ENCODE assay signal across 22 cellular contexts in the genomic region with DNA sequence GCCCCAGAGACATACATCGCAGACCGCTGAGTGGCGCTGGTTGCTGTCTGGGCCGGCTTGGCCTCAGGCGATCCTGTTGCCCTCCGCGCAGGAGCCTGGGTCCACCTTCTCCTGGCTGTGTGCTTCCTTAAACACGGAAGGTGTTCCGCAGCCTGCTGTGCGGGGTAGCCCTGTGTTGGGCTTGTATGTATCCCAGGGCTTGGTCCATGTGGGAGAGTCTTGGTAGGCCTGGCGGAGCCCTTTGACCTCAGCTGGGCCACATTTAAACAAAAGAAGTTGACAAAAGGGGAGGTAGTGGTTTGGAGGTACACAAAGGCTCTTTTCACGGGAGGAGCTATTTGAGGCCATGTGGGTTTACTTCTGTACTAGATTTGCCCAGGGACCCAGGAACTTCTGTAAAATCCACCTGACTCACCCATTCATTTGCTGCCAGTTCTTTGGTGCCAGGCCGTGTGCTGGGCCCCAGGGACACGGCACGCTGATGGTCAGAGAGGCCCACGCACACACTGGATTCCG. TPM values are rescaled to one million over a fixed set of nuclear protein-coding genes. Genes with fewer than 3 reads are reported as not detected.
DNase-seq lines count a peak whose midpoint lies in the region; ATAC-seq and TF ChIP-seq lines count a peak whose summit lies in the region.
"Had no signal": no experiment of that assay in that cellular context is flagged by ENCODE, and none has a peak within 500 bp of the region (broad histone marks: within the 10 kb centered on the region; RNA-seq: fewer than 3 reads in every experiment).

No MANE protein-coding gene starts in this region.

- H3K27ac ChIP-seq in BLaER1 (peak overlapping the region; percentile 31; the same call in 1 of the 2 replicates), lower lobe of right lung (no peak overlapping the region)
- H3K27ac ChIP-seq: C4-2B, coronary artery had no signal

- H3K27me3 ChIP-seq in BLaER1: no peaks in the 10 kb centered on the region
- no peaks in the 10 kb centered on the region for H3K27me3 ChIP-seq in lower lobe of right lung (ENCODE audit: low read depth)
- H3K27me3 ChIP-seq: right atrium auricular region had no signal

- TF ChIP-seq CTCF in WTC11 (IDR thresholded peaks at IDR 0.05) (no peak), lower lobe of right lung (IDR thresholded peaks at IDR 0.05) (no peak), nephron progenitor cell (IDR thresholded peaks at IDR 0.05) (no peak)

- H3K9me3 ChIP-seq in BLaER1 (no peaks in the 10 kb centered on the region), lower lobe of right lung (no peaks in the 10 kb centered on the region)
- H3K9me3 ChIP-seq: right atrium auricular region had no signal

- H3K9me3 Mint-ChIP-seq in WTC11 (peaks cover 5% of the 10 kb centered on the region), nephron progenitor cell (no peaks in the 10 kb centered on the region)

- H3K4me3 Mint-ChIP-seq in WTC11: no peak overlapping the region
- no peak overlapping the region for H3K4me3 Mint-ChIP-seq in nephron progenitor cell

- H3K36me3 ChIP-seq in BLaER1 (peaks cover 10% of the 10 kb centered on the region; the same call in 1 of the 2 replicates), lower lobe of right lung (no peaks in the 10 kb centered on the region)
- H3K36me3 ChIP-seq: right atrium auricular region had no signal

- peaks cover 17% of the 10 kb centered on the region for H3K4me1 Mint-ChIP-seq in WTC11
- peaks cover 43% of the 10 kb centered on the region for H3K4me1 Mint-ChIP-seq in nephron progenitor cell

- H3K9ac ChIP-seq in BLaER1: peak overlapping the region; percentile 16; the same call in 1 of the 2 replicates

- intact Hi-C loops in lower lobe of right lung (cut with DNase I): no loop called here

- peak; percentile 24 for ATAC-seq in WTC11
- ATAC-seq in lower lobe of right lung: no peak
- ATAC-seq in GM19467 (IDR thresholded peaks at IDR 0.05; ENCODE audit: unreplicated experiment): no peak
- ATAC-seq in HG03095 (IDR thresholded peaks at IDR 0.05; ENCODE audit: unreplicated experiment): no peak
- ATAC-seq: left ventricle myocardium superior had no signal

- H3K4me1 ChIP-seq in BLaER1 (peaks cover 91% of the 10 kb centered on the region), lower lobe of right lung (peaks cover 29% of the 10 kb centered on the region)

- peaks cover 3% of the 10 kb centered on the region; the same call in 1 of the 2 replicates for H3K36me3 Mint-ChIP-seq in WTC11
- H3K36me3 Mint-ChIP-seq in nephron progenitor cell (ENCODE audit: low read depth): peaks cover under 1% of the 10 kb centered on the region

- CTCF ChIA-PET in WTC11 (lab: Charles Lee): interaction anchor here (1.4 kb wide), 1 partner anchor 45 kb away, joined by 3 read pairs; no protein-coding TSS in a partner anchor

- H3K27me3 Mint-ChIP-seq in WTC11 (ENCODE audit: low read depth) (no peaks in the 10 kb centered on the region; the same call in 1 of the 2 replicates), nephron progenitor cell (ENCODE audit: low read depth, poor library complexity) (no peaks in the 10 kb centered on the region)

- H3K27ac Mint-ChIP-seq in WTC11: 0 out of 2 replicates have a peak overlapping the region, but pooled peaks have one; percentile 41
- no peak overlapping the region for H3K27ac Mint-ChIP-seq in nephron progenitor cell

- POLR2A ChIA-PET in WTC11 (lab: Charles Lee): no interaction called here

- H3K4me3 ChIP-seq in BLaER1 (no peak overlapping the region), lower lobe of right lung (no peak overlapping the region)
- H3K4me3 ChIP-seq: coronary artery, right atrium auricular region had no signal

- peaks cover 89% of the 10 kb centered on the region for H4K20me1 ChIP-seq in BLaER1

- DNase-seq in ELF-1 (ENCODE audit: low read depth, low spot score): peak; percentile 59
- no peak for DNase-seq in WTC11 (ENCODE audit: low spot score)
- peak; percentile 51 for DNase-seq in lower lobe of right lung
- no peak for DNase-seq in nephron progenitor cell
- no peak for DNase-seq in GF-D8 (lab: John Stamatoyannopoulos, UW)
- DNase-seq: ACHN; activated CD4-positive, alpha-beta T cell treated with anti-CD3 and anti-CD28 coated beads for 48 hours; activated effector memory CD4-positive, alpha-beta T cell treated with anti-CD3 and anti-CD28 coated beads, Interleukin-2, amount 50 U/mL, for 16 hours; DMS79; GOT3; head of caudate nucleus; Karpas-422; left ventricle myocardium superior; NCI-H1105; NK-92 treated with Interleukin-12 subunit alpha and Interleukin-12 subunit beta, amount 100 ng/mL, for 24 hours; occipital lobe had no signal

- peak overlapping the region; percentile 50 for H3K4me2 ChIP-seq in BLaER1

TF ChIP-seq in WTC11, 78 proteins besides CTCF, POLR2A, EP300 and RAD21:
- TF ChIP-seq, protein P1, sequence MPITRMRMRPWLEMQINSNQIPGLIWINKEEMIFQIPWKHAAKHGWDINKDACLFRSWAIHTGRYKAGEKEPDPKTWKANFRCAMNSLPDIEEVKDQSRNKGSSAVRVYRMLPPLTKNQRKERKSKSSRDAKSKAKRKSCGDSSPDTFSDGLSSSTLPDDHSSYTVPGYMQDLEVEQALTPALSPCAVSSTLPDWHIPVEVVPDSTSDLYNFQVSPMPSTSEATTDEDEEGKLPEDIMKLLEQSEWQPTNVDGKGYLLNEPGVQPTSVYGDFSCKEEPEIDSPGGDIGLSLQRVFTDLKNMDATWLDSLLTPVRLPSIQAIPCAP (CRISPR knock-in tag; IDR thresholded peaks at IDR 0.05): no peak
- peak; percentile 28; the same call in 1 of the 2 replicates for TF ChIP-seq GABPB1 (CRISPR knock-in tag; IDR thresholded peaks at IDR 0.05)

RNA-seq across cellular contexts. Expression of gene GRAMD4, which starts 11.0 kb away (rescaled TPM):
- total RNA-seq in WTC11 (2021): 32.8 to 41.0 TPM (median 33.1 TPM) in 3 replicates
- 58.1 TPM for total RNA-seq in lower lobe of right lung

Comparison
In these comparisons a context has a peak if more than half of its experiments do, and no peak if none do; other contexts are left out.
1. DNase-seq: peak in ELF-1 (single experiment) and lower lobe of right lung (single experiment); none in WTC11 (single experiment), nephron progenitor cell (single experiment) and GF-D8 (single experiment).